8 cellular contexts compared by ENCODE assay signal in genomic region chr4:70839537-70840093, GRCh38. TPM values are rescaled to one million over a fixed set of nuclear protein-coding genes. Genes with fewer than 3 reads are reported as not detected.
DNase-seq lines count a peak whose midpoint lies in the region; ATAC-seq and TF ChIP-seq lines count a peak whose summit lies in the region.

GRSF1 (minus strand) TSS chr4:70839890; CDS start chr4:70839827, 63 bp downstream.

- peak within 1 kb of the TSS; percentile 75 for H3K4me3 ChIP-seq in BJ (ENCODE audit: low read depth, low read length)

- H3K36me3 ChIP-seq in BJ (ENCODE audit: control insufficient read depth, insufficient read depth, low read length), result peaks cover 3% of the 10 kb centered on the region

- ATAC-seq in GM19043 (IDR thresholded peaks at IDR 0.05; ENCODE audit: low read depth, unreplicated experiment) (peak; percentile 50), HG03354 (IDR thresholded peaks at IDR 0.05; ENCODE audit: poor library complexity, severe bottlenecking, unreplicated experiment) (peak; percentile 64), left colon (peak; percentile 90)

- H3K27me3 ChIP-seq in BJ (ENCODE audit: control insufficient read depth, insufficient read depth, low read length), result no peaks in the 10 kb centered on the region

- CTCF ChIA-PET in BJ (lab: Yijun Ruan, JAX), result no interaction called here

- peak; percentile 44 for DNase-seq in BJ (ENCODE audit: low read depth)
- DNase-seq in NCI-H524 (lab: John Stamatoyannopoulos, UW), result peak; percentile 50 to 83
- peak; percentile 92 to 95 for DNase-seq in activated CD4-positive, alpha-beta T cell treated with anti-CD3 and anti-CD28 coated beads for 4 hours
- peak; percentile 97 to 98 for DNase-seq in left colon
- peak; percentile 90 to 91 for DNase-seq in stimulated activated CD4-positive, alpha-beta T cell treated with anti-CD3 and anti-CD28 coated beads, Interleukin-1b, Interleukin-23, amount 100 ng/mL, for 4 hours (ENCODE audit: low read depth in 2 of 2)

- POLR2A ChIA-PET in BJ (lab: Charles Lee), result interaction anchor here (0.6 to 0.7 kb wide), 3 partner anchors 34 to 196 kb away, joined by 4 to 13 read pairs (median 7); no protein-coding TSS in a partner anchor

- no peak for TF ChIP-seq CTCF in BJ (IDR thresholded peaks at IDR 0.05; ENCODE audit: insufficient read depth, low read depth, low read length)

- H3K27ac ChIP-seq in cingulate gyrus (ENCODE audit: low read depth, low read length), result peak within 1 kb of the TSS; percentile 75

- intact Hi-C loops in left colon (cut with DNase I, micrococcal nuclease), result loop anchor here in 1 of 2 donors (5.0 to 10.0 kb wide), 2 partner anchors 135 to 153 kb away; partner anchors contain the start of gene DCK

RNA-seq across cellular contexts. Expression of gene GRSF1, which starts in this region (rescaled TPM):
- polyA plus RNA-seq in BJ (2011; rRNA removed), result 41.9 and 69.2 TPM in 2 replicates
- polyA minus RNA-seq in BJ (2011; rRNA and poly(A)+ RNA removed), result 19.9 and 29.5 TPM in 2 replicates
- total RNA-seq in left colon, result 10 to 100 TPM; 79.3 to 86.0 TPM

Comparison
In these comparisons a context has a peak if more than half of its experiments do, and no peak if none do; other contexts are left out.
1. Peak in every context shown above with its lines: DNase-seq, ATAC-seq, H3K4me3 ChIP-seq and H3K27ac ChIP-seq.
2. DNase-seq: peak in every context shown above with its lines; median percentile 98 in left colon; 94 in activated CD4-positive, alpha-beta T cell treated with anti-CD3 and anti-CD28 coated beads for 4 hours; 90 in stimulated activated CD4-positive, alpha-beta T cell treated with anti-CD3 and anti-CD28 coated beads, Interleukin-1b, Interleukin-23, amount 100 ng/mL, for 4 hours; 66 in NCI-H524; 44 in BJ.